ENCODE assay signal across 25 cellular contexts in genomic region chrX:31679861-31680260, GRCh38.
DNase-seq lines count a peak whose midpoint lies in the region; ATAC-seq and TF ChIP-seq lines count a peak whose summit lies in the region.
"Had no signal": no experiment of that assay in that cellular context is flagged by ENCODE, and none has a peak within 500 bp of the region (broad histone marks: within the 10 kb centered on the region; RNA-seq: fewer than 3 reads in every experiment).

No MANE protein-coding gene starts in this region.

- intact Hi-C loops in MCF 10A (cut with micrococcal nuclease), result no loop called here
- intact Hi-C loops in mammary epithelial cell (cut with micrococcal nuclease), result no loop called here
- intact Hi-C loops in Right ventricle myocardium inferior (cut with DNase I), result no loop called here
- intact Hi-C loops in activated CD4-positive, alpha-beta T cell treated with anti-CD3 and anti-CD28 coated beads, Interleukin-2, amount 10 ng/mL, durations not matched to agents 24 days and 14 days (cut with micrococcal nuclease), result no loop called here

- H3K27ac Mint-ChIP-seq in MCF 10A (ENCODE audit: low read depth, unreplicated experiment), result no peak overlapping the region
- no peak overlapping the region for H3K27ac Mint-ChIP-seq in activated CD4-positive, alpha-beta T cell treated with anti-CD3 and anti-CD28 coated beads, Interleukin-2, amount 10 ng/mL, durations not matched to agents 24 days and 14 days
- H3K27ac Mint-ChIP-seq: CD4-positive, CD25-positive, alpha-beta regulatory T cell had no signal

- peaks cover 6% of the 10 kb centered on the region for H3K27me3 ChIP-seq in mammary epithelial cell (ENCODE audit: insufficient read depth, low read length)
- no peaks in the 10 kb centered on the region for H3K27me3 ChIP-seq in SJCRH30
- H3K27me3 ChIP-seq: SJSA1 had no signal

- H3K9ac ChIP-seq in mammary epithelial cell (ENCODE audit: insufficient read depth, low read length), result no peak overlapping the region
- H3K9ac ChIP-seq: BLaER1, GM23248 had no signal

- H3K9me3 ChIP-seq in mammary epithelial cell (replicated peaks; ENCODE audit: insufficient read depth, low read length) (no peaks in the 10 kb centered on the region), SJCRH30 (replicated peaks) (no peaks in the 10 kb centered on the region)
- H3K9me3 ChIP-seq: BLaER1, SJSA1 had no signal

- in situ Hi-C loops in mammary epithelial cell (cut with MboI; ENCODE audit: low sequenced_read_pairs in 2 of 2), result no loop called here

- no peak overlapping the region for H3K4me3 Mint-ChIP-seq in MCF 10A (ENCODE audit: unreplicated experiment)
- H3K4me3 Mint-ChIP-seq in activated CD4-positive, alpha-beta T cell treated with anti-CD3 and anti-CD28 coated beads, Interleukin-2, amount 10 ng/mL, durations not matched to agents 24 days and 14 days, result no peak overlapping the region
- H3K4me3 Mint-ChIP-seq: CD4-positive, CD25-positive, alpha-beta regulatory T cell had no signal

- H3K4me2 ChIP-seq in mammary epithelial cell (ENCODE audit: insufficient read depth, low read depth, low read length), result no peak overlapping the region
- H3K4me2 ChIP-seq: BLaER1 had no signal

- H3K9me3 Mint-ChIP-seq in MCF 10A (ENCODE audit: unreplicated experiment), result no peaks in the 10 kb centered on the region
- H3K9me3 Mint-ChIP-seq in activated CD4-positive, alpha-beta T cell treated with anti-CD3 and anti-CD28 coated beads, Interleukin-2, amount 10 ng/mL, durations not matched to agents 24 days and 14 days, result no peaks in the 10 kb centered on the region

- ATAC-seq in Right ventricle myocardium inferior, result no peak
- ATAC-seq: K562, PC-3 had no signal

- H3K27me3 Mint-ChIP-seq in MCF 10A (ENCODE audit: insufficient read depth, unreplicated experiment), result peaks cover 21% of the 10 kb centered on the region
- no peaks in the 10 kb centered on the region for H3K27me3 Mint-ChIP-seq in activated CD4-positive, alpha-beta T cell treated with anti-CD3 and anti-CD28 coated beads, Interleukin-2, amount 10 ng/mL, durations not matched to agents 24 days and 14 days
- H3K27me3 Mint-ChIP-seq: CD4-positive, CD25-positive, alpha-beta regulatory T cell had no signal

- dilution Hi-C loops in mammary epithelial cell (cut with HindIII; ENCODE audit: low sequenced_read_pairs), result no loop called here

- H2AFZ ChIP-seq in mammary epithelial cell (ENCODE audit: low read depth, low read length), result no peak overlapping the region
- H2AFZ ChIP-seq: GM23248 had no signal

- POLR2A ChIA-PET in MCF 10A (lab: Yijun Ruan, JAX), result no interaction called here

- H3K36me3 ChIP-seq in mammary epithelial cell (ENCODE audit: insufficient read depth, low read length) (no peaks in the 10 kb centered on the region), SJCRH30 (no peaks in the 10 kb centered on the region)
- H3K36me3 ChIP-seq: BLaER1, SJSA1 had no signal

- H3K79me2 ChIP-seq in mammary epithelial cell (ENCODE audit: insufficient read depth, low read length), result no peaks in the 10 kb centered on the region

- CTCF ChIA-PET in MCF 10A (lab: Yijun Ruan, JAX), result no interaction called here
- CTCF ChIA-PET in mammary epithelial cell (lab: Charles Lee; ENCODE audit: low non-redundant PET), result no interaction called here

- H3K4me3 ChIP-seq in mammary epithelial cell (replicated peaks in 1 of 3; ENCODE audit: insufficient read depth in 1 of 3, low read depth in 2 of 3, low read length in 3 of 3) (no peak overlapping the region), SJCRH30 (no peak overlapping the region)
- H3K4me3 ChIP-seq: BLaER1, GM23248, K562, SJSA1 had no signal

- H4K20me1 ChIP-seq in mammary epithelial cell (ENCODE audit: insufficient read depth, low read length), result no peaks in the 10 kb centered on the region
- H4K20me1 ChIP-seq: BLaER1 had no signal

- no peak overlapping the region for H3K27ac ChIP-seq in mammary epithelial cell (ENCODE audit: insufficient read depth, low read depth, low read length)
- H3K27ac ChIP-seq in SJCRH30, result peak overlapping the region; percentile 46
- H3K27ac ChIP-seq: BLaER1, GM23248, SJSA1 had no signal

- H3K4me1 ChIP-seq in mammary epithelial cell (ENCODE audit: insufficient read depth, low read length) (no peaks in the 10 kb centered on the region), SJCRH30 (peaks cover 5% of the 10 kb centered on the region; the same call in 1 of the 2 replicates)
- H3K4me1 ChIP-seq: BLaER1, SJSA1 had no signal

- H3K36me3 Mint-ChIP-seq in MCF 10A (ENCODE audit: insufficient read depth, unreplicated experiment), result no peaks in the 10 kb centered on the region
- H3K36me3 Mint-ChIP-seq in activated CD4-positive, alpha-beta T cell treated with anti-CD3 and anti-CD28 coated beads, Interleukin-2, amount 10 ng/mL, durations not matched to agents 24 days and 14 days (ENCODE audit: low read depth), result no peaks in the 10 kb centered on the region
- H3K36me3 Mint-ChIP-seq: CD4-positive, CD25-positive, alpha-beta regulatory T cell had no signal

- peak; percentile 3 for DNase-seq in MCF 10A (ENCODE audit: unreplicated experiment)
- DNase-seq in mammary epithelial cell, result no peak
- peak; percentile 70 to 82 for DNase-seq in SJCRH30
- peak; percentile 77 for DNase-seq in foreskin melanocyte
- DNase-seq in Right ventricle myocardium inferior (ENCODE audit: missing footprints), result no peak
- DNase-seq in activated CD4-positive, alpha-beta T cell treated with anti-CD3 and anti-CD28 coated beads, Interleukin-2, amount 10 ng/mL, durations not matched to agents 24 days and 14 days, result no peak
- DNase-seq in NCI-H146 treated with DMSO at 0.1 percent for 48 hours (lab: John Stamatoyannopoulos, UW; ENCODE audit: unreplicated experiment), result no peak
- no peak for DNase-seq in NCI-H524 treated with DMSO at 0.1 percent for 48 hours (lab: John Stamatoyannopoulos, UW)
- DNase-seq: CD4-positive, CD25-positive, alpha-beta regulatory T cell; DMS53; GM23248; H7; Kasumi-1; MM.1S; NCI-H1694; NCI-H2029 treated with DMSO at 0.1 percent for 48 hours; NCI-H2171; NCI-H226; NCI-H524; NCI-H82; NK-92 treated with Interleukin-12 subunit alpha and Interleukin-12 subunit beta, amount 100 ng/mL, for 24 hours; PC-3 had no signal

- no TSS peak for BruUV-seq in MCF 10A (replicated peaks; lab: Mats Ljungman, UMichigan)
- no TSS peak for BruUV-seq in mammary epithelial cell (replicated peaks; lab: Mats Ljungman, UMichigan)

- H3K4me1 Mint-ChIP-seq in MCF 10A (ENCODE audit: insufficient read depth, unreplicated experiment), result no peaks in the 10 kb centered on the region
- H3K4me1 Mint-ChIP-seq in activated CD4-positive, alpha-beta T cell treated with anti-CD3 and anti-CD28 coated beads, Interleukin-2, amount 10 ng/mL, durations not matched to agents 24 days and 14 days, result no peaks in the 10 kb centered on the region
- H3K4me1 Mint-ChIP-seq: CD4-positive, CD25-positive, alpha-beta regulatory T cell had no signal

- no peak for TF ChIP-seq CTCF in MCF 10A (IDR thresholded peaks at IDR 0.05; ENCODE audit: unreplicated experiment)
- no peak for TF ChIP-seq CTCF in mammary epithelial cell (conservative IDR thresholded peaks at IDR 0.05 in 1 of 2, IDR thresholded peaks at IDR 0.05 in 1 of 2; ENCODE audit: extremely low read depth in 1 of 2, insufficient read depth in 1 of 2, low read depth in 1 of 2, low read length in 2 of 2)

Comparison
In these comparisons a context has a peak if more than half of its experiments do, and no peak if none do; other contexts are left out.
1. DNase-seq: peak in MCF 10A (single experiment), SJCRH30 (2 of 2) and foreskin melanocyte (single experiment); none in mammary epithelial cell (single experiment), Right ventricle myocardium inferior (single experiment), activated CD4-positive, alpha-beta T cell treated with anti-CD3 and anti-CD28 coated beads, Interleukin-2, amount 10 ng/mL, durations not matched to agents 24 days and 14 days (single experiment), NCI-H146 treated with DMSO at 0.1 percent for 48 hours (single experiment) and NCI-H524 treated with DMSO at 0.1 percent for 48 hours (single experiment).